12 cellular contexts compared by ENCODE assay signal in genomic region chr7:116687801-116688201, GRCh38. TPM values are rescaled to one million over a fixed set of nuclear protein-coding genes. Genes with fewer than 3 reads are reported as not detected.
DNase-seq lines count a peak whose midpoint lies in the region; TF ChIP-seq lines count a peak whose summit lies in the region.
"Had no signal": no experiment of that assay in that cellular context is flagged by ENCODE, and none has a peak within 500 bp of the region (broad histone marks: within the 10 kb centered on the region; RNA-seq: fewer than 3 reads in every experiment).

No MANE protein-coding gene starts in this region.

- in situ Hi-C loops in brain microvascular endothelial cell (cut with HindIII; ENCODE audit: low pct_ligation_motif_present, low sequenced_read_pairs): no loop called here

- H3K9me3 ChIP-seq in HUES64 (ENCODE audit: insufficient read depth, low read depth, low read length): no peaks in the 10 kb centered on the region

- peaks cover 33% of the 10 kb centered on the region for H3K4me1 ChIP-seq in HUES64 (ENCODE audit: insufficient read depth, low read length)

- H3K36me3 ChIP-seq in HUES64 (ENCODE audit: insufficient read depth, low read length): no peaks in the 10 kb centered on the region
- H3K36me3 ChIP-seq in brain microvascular endothelial cell (replicated peaks): no peaks in the 10 kb centered on the region

- peak; percentile 89 for DNase-seq in A172 (ENCODE audit: low spot score)
- peak; percentile 75 for DNase-seq in brain microvascular endothelial cell
- peak; percentile 90 for DNase-seq in kidney tubule cell (ENCODE audit: low spot score)
- no peak for DNase-seq in hippocampal formation (lab: John Stamatoyannopoulos, UW)
- DNase-seq in activated CD4-positive, alpha-beta T cell treated with anti-CD3 and anti-CD28 coated beads for 48 hours: no peak
- no peak for DNase-seq in cerebellar nuclear complex (lab: John Stamatoyannopoulos, UW)
- no peak for DNase-seq in NCI-H1092 treated with DMSO at 0.1 percent for 48 hours (lab: John Stamatoyannopoulos, UW)
- DNase-seq: activated CD4-positive, alpha-beta T cell treated with anti-CD3 and anti-CD28 coated beads, Interleukin-2, amount 50 U/mL, for 1 hour; amygdala; hypothalamus; NCI-H1417 had no signal

- no peaks in the 10 kb centered on the region for H3K27me3 ChIP-seq in HUES64 (ENCODE audit: insufficient read depth, low read length)
- no peaks in the 10 kb centered on the region for H3K27me3 ChIP-seq in brain microvascular endothelial cell (replicated peaks)

- H3K27ac ChIP-seq in HUES64 (ENCODE audit: low read depth, low read length): no peak overlapping the region
- peak overlapping the region; percentile 58 for H3K27ac ChIP-seq in brain microvascular endothelial cell

- H3K4me3 ChIP-seq in HUES64 (ENCODE audit: low read length): no peak overlapping the region
- no peak overlapping the region for H3K4me3 ChIP-seq in brain microvascular endothelial cell (ENCODE audit: low read depth, low read length)

- peak overlapping the region; percentile 22 for H3K9ac ChIP-seq in HUES64 (ENCODE audit: low read depth, low read length)

- 53% methylated on average over 7 of the region's 7 CpGs for WGBS in HUES64

- no peak for TF ChIP-seq CTCF in brain microvascular endothelial cell (IDR thresholded peaks at IDR 0.05; ENCODE audit: low read depth, low read length, missing control alignments)

RNA-seq across cellular contexts. Expression of gene MET, which starts 15.8 kb away (rescaled TPM):
- total RNA-seq in A172 (2014; rRNA removed; shearing (Covaris generic)): 118 and 144 TPM in 2 replicates
- polyA plus RNA-seq in HUES64 (2013, experiment 1 of 2): 4.9 TPM
- polyA plus RNA-seq in HUES64 (2013, experiment 2 of 2): 5.7 TPM

Comparison
In these comparisons a context has a peak if more than half of its experiments do, and no peak if none do; other contexts are left out.
1. DNase-seq: peak in A172 (single experiment), brain microvascular endothelial cell (single experiment) and kidney tubule cell (single experiment); none in hippocampal formation (0 of 2), activated CD4-positive, alpha-beta T cell treated with anti-CD3 and anti-CD28 coated beads for 48 hours (single experiment), cerebellar nuclear complex (0 of 2) and NCI-H1092 treated with DMSO at 0.1 percent for 48 hours (single experiment).